24 cellular contexts compared by ENCODE assay signal in the genomic region with DNA sequence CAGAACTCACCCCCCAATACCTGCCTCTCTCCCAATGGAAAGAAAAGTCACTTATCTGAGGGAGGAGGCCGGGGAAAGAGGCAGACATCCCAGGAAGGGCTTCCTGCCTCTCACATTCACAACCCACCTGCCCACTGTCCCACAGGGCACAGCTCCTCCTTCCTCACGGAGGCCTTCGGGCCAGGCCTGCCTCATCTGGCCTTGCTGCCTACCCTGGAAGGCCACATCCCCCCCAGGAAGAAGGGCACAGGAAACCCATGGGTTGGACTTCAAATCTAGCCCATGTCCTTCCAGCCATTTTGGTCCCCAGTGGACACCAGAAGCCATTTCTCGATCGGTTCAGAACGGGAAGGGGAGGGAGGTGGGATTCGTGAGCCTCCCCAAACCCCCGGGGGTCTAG.
DNase-seq lines count a peak whose midpoint lies in the region; ATAC-seq and TF ChIP-seq lines count a peak whose summit lies in the region.
"Had no signal": no experiment of that assay in that cellular context is flagged by ENCODE, and none has a peak within 500 bp of the region (broad histone marks: within the 10 kb centered on the region; RNA-seq: fewer than 3 reads in every experiment).

No MANE protein-coding gene starts in this region.

- TF ChIP-seq CTCF in WERI-Rb-1 (IDR thresholded peaks at IDR 0.05; ENCODE audit: low read depth, low read length) (no peak), endothelial cell (IDR thresholded peaks at IDR 0.05; ENCODE audit: unreplicated experiment) (no peak)

- peak overlapping the region; percentile 37 for H3K4me3 Mint-ChIP-seq in endothelial cell (ENCODE audit: unreplicated experiment)
- H3K4me3 Mint-ChIP-seq: CD4-positive, alpha-beta T cell had no signal

- DNase-seq in Right ventricle myocardium inferior (ENCODE audit: missing footprints): peak; percentile 25
- DNase-seq in Right ventricle myocardium superior: no peak
- no peak for DNase-seq in WERI-Rb-1
- no peak for DNase-seq in endothelial cell (ENCODE audit: low spot score)
- no peak for DNase-seq in substantia nigra (lab: John Stamatoyannopoulos, UW)
- no peak for DNase-seq in NCI-H1048 (lab: John Stamatoyannopoulos, UW)
- DNase-seq in NCI-H69 (lab: John Stamatoyannopoulos, UW): no peak
- DNase-seq in OCI-M1 (lab: John Stamatoyannopoulos, UW): no peak
- DNase-seq: AML-193; CD4-positive, alpha-beta T cell; DMS53; H7; IMR-90; MM.1S; NCI-H1417; NCI-H1694; NCI-H2029 treated with DMSO at 0.1 percent for 48 hours; NCI-H446 treated with DMSO at 0.1 percent for 48 hours; NCI-H526; SK-N-SH had no signal

- ATAC-seq in Right ventricle myocardium inferior (no peak), Right ventricle myocardium superior (ENCODE audit: poor library complexity) (no peak)
- ATAC-seq: Panc1 had no signal

- peak overlapping the region; percentile 70 for H3K27ac ChIP-seq in WERI-Rb-1
- peak overlapping the region; percentile 42 for H3K27ac ChIP-seq in substantia nigra (ENCODE audit: low read depth, low read length, poor library complexity, severe bottlenecking)
- H3K27ac ChIP-seq: KMS-11, RWPE1 had no signal

- intact Hi-C loops in Right ventricle myocardium inferior (cut with DNase I): no loop called here
- intact Hi-C loops in Right ventricle myocardium superior (cut with DNase I): no loop called here

- H3K4me1 Mint-ChIP-seq in endothelial cell (ENCODE audit: unreplicated experiment): peaks cover 15% of the 10 kb centered on the region

- peaks cover 3% of the 10 kb centered on the region for H3K9me3 Mint-ChIP-seq in endothelial cell (ENCODE audit: unreplicated experiment)
- H3K9me3 Mint-ChIP-seq: CD4-positive, alpha-beta T cell had no signal

- peaks cover 48% of the 10 kb centered on the region for H3K36me3 ChIP-seq in WERI-Rb-1

- peaks cover 47% of the 10 kb centered on the region for H3K9me3 ChIP-seq in WERI-Rb-1 (ENCODE audit: severe bottlenecking)
- H3K9me3 ChIP-seq: SK-N-SH had no signal

- H3K27ac Mint-ChIP-seq in endothelial cell (ENCODE audit: unreplicated experiment): peak overlapping the region; percentile 13
- H3K27ac Mint-ChIP-seq: CD4-positive, alpha-beta T cell had no signal

- H3K36me3 Mint-ChIP-seq in endothelial cell (ENCODE audit: low read depth, unreplicated experiment): peaks cover 57% of the 10 kb centered on the region

- peaks cover 19% of the 10 kb centered on the region for H3K27me3 Mint-ChIP-seq in endothelial cell (ENCODE audit: unreplicated experiment)
- H3K27me3 Mint-ChIP-seq: CD4-positive, alpha-beta T cell had no signal

- no peak overlapping the region for H3K4me3 ChIP-seq in WERI-Rb-1 (ENCODE audit: low read depth, low read length)
- H3K4me3 ChIP-seq: BLaER1 treated with 17β-estradiol and CSF1 and Interleukin-3, amounts not matched to agents 10 nM and 100 nM had no signal

- H3K27me3 ChIP-seq in WERI-Rb-1 (ENCODE audit: insufficient read depth, low read depth, severe bottlenecking): no peaks in the 10 kb centered on the region
- H3K27me3 ChIP-seq: BLaER1 treated with 17β-estradiol and CSF1 and Interleukin-3, amounts not matched to agents 10 nM and 100 nM had no signal
